In genomic region chr2:8583400-8584173, GRCh38 we compare ENCODE assay signal across 8 cellular contexts.
DNase-seq lines count a peak whose midpoint lies in the region; ATAC-seq and TF ChIP-seq lines count a peak whose summit lies in the region.

No MANE protein-coding gene starts in this region.

- peak overlapping the region; percentile 62 to 89 (median 81) for H3K27ac Mint-ChIP-seq in nephron
- H3K27ac Mint-ChIP-seq in stimulated activated memory B cell treated with anti-CD40 and anti-IgM and Interleukin-4, amounts not matched to agents 10 μg/mL and 1 μg/mL and 100 μg/mL, for 72 hours, result peak overlapping the region; percentile 89

- TF ChIP-seq EP300 in esophagus muscularis mucosa (IDR thresholded peaks at IDR 0.05), result no peak

- peak overlapping the region; percentile 43 to 62 (median 49) for H3K4me3 Mint-ChIP-seq in nephron
- H3K4me3 Mint-ChIP-seq in stimulated activated memory B cell treated with anti-CD40 and anti-IgM and Interleukin-4, amounts not matched to agents 10 μg/mL and 1 μg/mL and 100 μg/mL, for 72 hours, result peak overlapping the region; percentile 41

- no peaks in the 10 kb centered on the region for H3K36me3 Mint-ChIP-seq in nephron (ENCODE audit: low read depth)
- no peaks in the 10 kb centered on the region for H3K36me3 Mint-ChIP-seq in stimulated activated memory B cell treated with anti-CD40 and anti-IgM and Interleukin-4, amounts not matched to agents 10 μg/mL and 1 μg/mL and 100 μg/mL, for 72 hours

- WGBS in esophagus muscularis mucosa, result 13% methylated on average over 18 of the region's 39 CpGs

- no peak for TF ChIP-seq POLR2A in esophagus muscularis mucosa (IDR thresholded peaks at IDR 0.05; ENCODE audit: low read depth)

- H3K9me3 Mint-ChIP-seq in nephron, result no peaks in the 10 kb centered on the region
- H3K9me3 Mint-ChIP-seq in stimulated activated memory B cell treated with anti-CD40 and anti-IgM and Interleukin-4, amounts not matched to agents 10 μg/mL and 1 μg/mL and 100 μg/mL, for 72 hours, result no peaks in the 10 kb centered on the region

- intact Hi-C loops in esophagus muscularis mucosa (cut with DNase I), result loop anchor here (5.0 kb wide), 1 partner anchor 89 kb away; no protein-coding TSS in a partner anchor

- H3K9me3 ChIP-seq in esophagus muscularis mucosa, result no peaks in the 10 kb centered on the region

- H3K27me3 ChIP-seq in esophagus muscularis mucosa, result no peaks in the 10 kb centered on the region

- peak overlapping the region; percentile 26 to 48 (median 37) for H3K4me3 ChIP-seq in esophagus muscularis mucosa

- peaks cover 29% of the 10 kb centered on the region for H3K4me1 Mint-ChIP-seq in nephron
- H3K4me1 Mint-ChIP-seq in stimulated activated memory B cell treated with anti-CD40 and anti-IgM and Interleukin-4, amounts not matched to agents 10 μg/mL and 1 μg/mL and 100 μg/mL, for 72 hours, result peaks cover 83% of the 10 kb centered on the region

- ATAC-seq in GM18858 (IDR thresholded peaks at IDR 0.05; ENCODE audit: unreplicated experiment), result peak; percentile 55
- peak; percentile 63 for ATAC-seq in HG03025 (IDR thresholded peaks at IDR 0.05; ENCODE audit: low FRiP score, unreplicated experiment)
- ATAC-seq in stimulated activated memory B cell treated with anti-CD40 and anti-IgM and Interleukin-4, amounts not matched to agents 10 μg/mL and 1 μg/mL and 100 μg/mL, for 72 hours, result peak; percentile 88

- TF ChIP-seq CTCF in esophagus muscularis mucosa (IDR thresholded peaks at IDR 0.05) (no peak), nephron (IDR thresholded peaks at IDR 0.05; ENCODE audit: unreplicated experiment in 3 of 3) (no peak)

- peak overlapping the region; percentile 75 to 83 (median 80) for H3K27ac ChIP-seq in esophagus muscularis mucosa (replicated peaks in 1 of 4)

- H3K27me3 Mint-ChIP-seq in nephron (ENCODE audit: low read depth), result peaks cover 9% of the 10 kb centered on the region
- H3K27me3 Mint-ChIP-seq in stimulated activated memory B cell treated with anti-CD40 and anti-IgM and Interleukin-4, amounts not matched to agents 10 μg/mL and 1 μg/mL and 100 μg/mL, for 72 hours, result peaks cover 14% of the 10 kb centered on the region

- DNase-seq in NCI-H774 (lab: John Stamatoyannopoulos, UW) (peak; percentile 93), esophagus muscularis mucosa (ENCODE audit: extremely low spot score) (peak; percentile 98), middle frontal gyrus (ENCODE audit: extremely low spot score, low spot score) (no peak)
- DNase-seq in activated CD8-positive, alpha-beta memory T cell treated with anti-CD3 and anti-CD28 coated beads, Interleukin-2, amount 50 U/mL, for 48 hours, result peak; percentile 92

- no peaks in the 10 kb centered on the region for H3K36me3 ChIP-seq in esophagus muscularis mucosa

- peaks cover 19 to 41% (median 39%) of the 10 kb centered on the region in 4 donors for H3K4me1 ChIP-seq in esophagus muscularis mucosa
